In genomic region chr3:105559856-105560255, GRCh38 we compare ENCODE assay signal across 26 cellular contexts.
"Had no signal": no experiment of that assay in that cellular context is flagged by ENCODE, and none has a peak within 500 bp of the region (broad histone marks: within the 10 kb centered on the region; RNA-seq: fewer than 3 reads in every experiment).

No MANE protein-coding gene starts in this region.

- H3K4me3 ChIP-seq: coronary artery, esophagus muscularis mucosa, gastroesophageal sphincter, heart left ventricle, hepatocyte, lung, mucosa of descending colon, pancreas, right lobe of liver, suprapubic skin, transverse colon, upper lobe of right lung, uterus had no signal

- H3K36me3 ChIP-seq: esophagus muscularis mucosa, gastroesophageal sphincter, heart left ventricle, pancreas, right lobe of liver, suprapubic skin, transverse colon, upper lobe of right lung, uterus had no signal

- H3K27ac ChIP-seq: coronary artery, esophagus muscularis mucosa, foreskin keratinocyte, gastroesophageal sphincter, heart left ventricle, hepatocyte, neutrophil, pancreas, right lobe of liver, suprapubic skin, transverse colon, upper lobe of right lung, uterus had no signal

- H3K4me2 ChIP-seq: hepatocyte had no signal

- H3K4me1 ChIP-seq: esophagus muscularis mucosa, foreskin keratinocyte, gastroesophageal sphincter, heart left ventricle, pancreas, right lobe of liver, suprapubic skin, upper lobe of right lung, uterus had no signal

- H2AFZ ChIP-seq: hepatocyte had no signal

- DNase-seq: dermis blood vessel endothelial cell; effector memory CD4-positive, alpha-beta T cell; foreskin keratinocyte; heart left ventricle; kidney; mucosa of descending colon; naive B cell; pancreas; right lobe of liver; small intestine; stimulated activated CD4-positive, alpha-beta T cell treated with anti-CD3 and anti-CD28 coated beads, Interleukin-12 subunit alpha, Interleukin-12 subunit beta, amount 100 ng/mL, for 4 hours; stimulated activated CD4-positive, alpha-beta T cell treated with anti-CD3 and anti-CD28 coated beads, Interleukin-1b, Interleukin-23, amount 100 ng/mL, for 48 hours; stimulated activated CD4-positive, alpha-beta T cell treated with anti-CD3 and anti-CD28 coated beads, Interleukin-4, amount 100 ng/mL, for 1 hour; stimulated activated CD8-positive, alpha-beta memory T cell treated with anti-CD3 and anti-CD28 coated beads, Interleukin-4, amount 100 ng/mL, for 48 hours; stimulated activated naive CD4-positive, alpha-beta T cell; stimulated activated naive CD8-positive, alpha-beta T cell treated with anti-CD3 and anti-CD28 coated beads, Interleukin-15, amount 100 ng/mL, for 72 hours; transverse colon; upper lobe of right lung; uterus had no signal

- H3K27me3 ChIP-seq: esophagus muscularis mucosa, foreskin keratinocyte, gastroesophageal sphincter, heart left ventricle, hepatocyte, neutrophil, pancreas, right lobe of liver, suprapubic skin, transverse colon, upper lobe of right lung, uterus had no signal

- H3K9me3 ChIP-seq: esophagus muscularis mucosa, gastroesophageal sphincter, heart left ventricle, mucosa of descending colon, neutrophil, pancreas, right lobe of liver, suprapubic skin, transverse colon, upper lobe of right lung, uterus had no signal

- H3K79me2 ChIP-seq: hepatocyte had no signal
